1 cellular context compared by ENCODE assay signal in the genomic region with DNA sequence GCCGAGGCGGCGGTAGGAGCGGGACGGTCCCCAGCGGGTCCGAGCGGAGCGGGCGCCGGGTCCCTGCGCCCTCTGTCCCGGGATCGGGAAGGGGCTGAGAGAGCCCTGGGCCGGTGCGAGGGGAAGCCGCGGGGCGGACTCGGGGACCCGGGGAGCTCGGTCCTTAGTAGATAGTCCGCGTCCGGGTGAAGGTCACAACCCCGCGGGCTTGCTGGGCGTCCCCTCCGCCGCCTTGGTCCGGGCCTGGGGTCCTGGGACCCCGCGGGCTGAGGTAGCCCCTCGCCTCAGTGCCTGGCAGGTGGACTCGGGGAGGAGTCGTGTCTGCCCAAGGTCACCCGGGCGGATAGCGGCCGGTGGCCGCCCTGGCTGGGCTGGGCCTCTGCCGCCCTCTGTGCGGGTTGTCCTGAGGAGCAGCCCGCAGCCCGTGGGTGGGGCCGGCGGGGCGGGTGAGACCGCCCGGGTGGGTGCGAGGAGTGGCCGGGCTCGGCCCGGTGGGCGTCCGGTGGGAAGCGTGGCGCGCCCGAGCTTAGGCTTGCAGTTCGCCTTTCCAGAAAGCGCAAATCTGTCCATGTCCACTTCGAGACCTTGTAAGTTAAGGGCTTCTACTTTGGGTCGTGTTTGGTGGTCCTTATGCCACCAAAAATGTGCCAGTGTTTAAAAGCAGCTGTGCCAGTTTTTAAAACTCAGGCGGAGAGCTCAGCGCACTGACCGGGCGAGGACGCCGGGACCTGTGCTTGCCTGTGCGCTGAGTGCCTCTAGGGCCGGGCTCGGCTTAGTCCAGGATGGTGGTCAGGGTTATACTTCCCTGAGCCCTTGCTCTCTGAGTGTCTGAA.
TF ChIP-seq lines count a peak whose summit lies in the region.

No MANE protein-coding gene starts in this region.

TF ChIP-seq in HepG2, 621 proteins besides CTCF, POLR2A, EP300 and RAD21 (continued from another document and continues in another):
- TF ChIP-seq ZNF10 (CRISPR knock-in tag; IDR thresholded peaks at IDR 0.05; ENCODE audit: borderline replicate concordance, low read depth), result no peak
- TF ChIP-seq, protein P1, sequence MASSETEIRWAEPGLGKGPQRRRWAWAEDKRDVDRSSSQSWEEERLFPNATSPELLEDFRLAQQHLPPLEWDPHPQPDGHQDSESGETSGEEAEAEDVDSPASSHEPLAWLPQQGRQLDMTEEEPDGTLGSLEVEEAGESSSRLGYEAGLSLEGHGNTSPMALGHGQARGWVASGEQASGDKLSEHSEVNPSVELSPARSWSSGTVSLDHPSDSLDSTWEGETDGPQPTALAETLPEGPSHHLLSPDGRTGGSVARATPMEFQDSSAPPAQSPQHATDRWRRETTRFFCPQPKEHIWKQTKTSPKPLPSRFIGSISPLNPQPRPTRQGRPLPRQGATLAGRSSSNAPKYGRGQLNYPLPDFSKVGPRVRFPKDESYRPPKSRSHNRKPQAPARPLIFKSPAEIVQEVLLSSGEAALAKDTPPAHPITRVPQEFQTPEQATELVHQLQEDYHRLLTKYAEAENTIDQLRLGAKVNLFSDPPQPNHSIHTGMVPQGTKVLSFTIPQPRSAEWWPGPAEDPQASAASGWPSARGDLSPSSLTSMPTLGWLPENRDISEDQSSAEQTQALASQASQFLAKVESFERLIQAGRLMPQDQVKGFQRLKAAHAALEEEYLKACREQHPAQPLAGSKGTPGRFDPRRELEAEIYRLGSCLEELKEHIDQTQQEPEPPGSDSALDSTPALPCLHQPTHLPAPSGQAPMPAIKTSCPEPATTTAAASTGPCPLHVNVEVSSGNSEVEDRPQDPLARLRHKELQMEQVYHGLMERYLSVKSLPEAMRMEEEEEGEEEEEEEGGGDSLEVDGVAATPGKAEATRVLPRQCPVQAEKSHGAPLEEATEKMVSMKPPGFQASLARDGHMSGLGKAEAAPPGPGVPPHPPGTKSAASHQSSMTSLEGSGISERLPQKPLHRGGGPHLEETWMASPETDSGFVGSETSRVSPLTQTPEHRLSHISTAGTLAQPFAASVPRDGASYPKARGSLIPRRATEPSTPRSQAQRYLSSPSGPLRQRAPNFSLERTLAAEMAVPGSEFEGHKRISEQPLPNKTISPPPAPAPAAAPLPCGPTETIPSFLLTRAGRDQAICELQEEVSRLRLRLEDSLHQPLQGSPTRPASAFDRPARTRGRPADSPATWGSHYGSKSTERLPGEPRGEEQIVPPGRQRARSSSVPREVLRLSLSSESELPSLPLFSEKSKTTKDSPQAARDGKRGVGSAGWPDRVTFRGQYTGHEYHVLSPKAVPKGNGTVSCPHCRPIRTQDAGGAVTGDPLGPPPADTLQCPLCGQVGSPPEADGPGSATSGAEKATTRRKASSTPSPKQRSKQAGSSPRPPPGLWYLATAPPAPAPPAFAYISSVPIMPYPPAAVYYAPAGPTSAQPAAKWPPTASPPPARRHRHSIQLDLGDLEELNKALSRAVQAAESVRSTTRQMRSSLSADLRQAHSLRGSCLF (CRISPR knock-in tag; IDR thresholded peaks at IDR 0.05; ENCODE audit: borderline replicate concordance), result no peak
- no peak for TF ChIP-seq MAF1 (CRISPR knock-in tag; IDR thresholded peaks at IDR 0.05; ENCODE audit: borderline replicate concordance)
- no peak for TF ChIP-seq FOXK1 (CRISPR knock-in tag; IDR thresholded peaks at IDR 0.05; ENCODE audit: borderline replicate concordance, low read depth)
- TF ChIP-seq, protein P2, sequence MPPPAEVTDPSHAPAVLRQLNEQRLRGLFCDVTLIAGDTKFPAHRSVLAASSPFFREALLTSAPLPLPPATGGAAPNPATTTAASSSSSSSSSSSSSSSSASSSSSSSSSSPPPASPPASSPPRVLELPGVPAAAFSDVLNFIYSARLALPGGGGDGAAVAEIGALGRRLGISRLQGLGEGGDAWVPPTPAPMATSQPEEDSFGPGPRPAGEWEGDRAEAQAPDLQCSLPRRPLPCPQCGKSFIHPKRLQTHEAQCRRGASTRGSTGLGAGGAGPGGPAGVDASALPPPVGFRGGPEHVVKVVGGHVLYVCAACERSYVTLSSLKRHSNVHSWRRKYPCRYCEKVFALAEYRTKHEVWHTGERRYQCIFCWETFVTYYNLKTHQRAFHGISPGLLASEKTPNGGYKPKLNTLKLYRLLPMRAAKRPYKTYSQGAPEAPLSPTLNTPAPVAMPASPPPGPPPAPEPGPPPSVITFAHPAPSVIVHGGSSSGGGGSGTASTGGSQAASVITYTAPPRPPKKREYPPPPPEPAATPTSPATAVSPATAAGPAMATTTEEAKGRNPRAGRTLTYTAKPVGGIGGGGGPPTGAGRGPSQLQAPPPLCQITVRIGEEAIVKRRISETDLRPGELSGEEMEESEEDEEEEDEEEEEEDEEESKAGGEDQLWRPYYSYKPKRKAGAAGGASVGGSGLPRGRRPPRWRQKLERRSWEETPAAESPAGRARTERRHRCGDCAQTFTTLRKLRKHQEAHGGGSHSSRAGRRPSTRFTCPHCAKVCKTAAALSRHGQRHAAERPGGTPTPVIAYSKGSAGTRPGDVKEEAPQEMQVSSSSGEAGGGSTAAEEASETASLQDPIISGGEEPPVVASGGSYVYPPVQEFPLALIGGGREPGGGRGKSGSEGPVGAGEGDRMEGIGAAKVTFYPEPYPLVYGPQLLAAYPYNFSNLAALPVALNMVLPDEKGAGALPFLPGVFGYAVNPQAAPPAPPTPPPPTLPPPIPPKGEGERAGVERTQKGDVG (CRISPR knock-in tag; IDR thresholded peaks at IDR 0.05; ENCODE audit: borderline replicate concordance), result no peak
- no peak for TF ChIP-seq ZNF589 (CRISPR knock-in tag; conservative IDR thresholded peaks at IDR 0.05)
- no peak for TF ChIP-seq FOXO1 (CRISPR knock-in tag; IDR thresholded peaks at IDR 0.05)
- TF ChIP-seq, protein P3, sequence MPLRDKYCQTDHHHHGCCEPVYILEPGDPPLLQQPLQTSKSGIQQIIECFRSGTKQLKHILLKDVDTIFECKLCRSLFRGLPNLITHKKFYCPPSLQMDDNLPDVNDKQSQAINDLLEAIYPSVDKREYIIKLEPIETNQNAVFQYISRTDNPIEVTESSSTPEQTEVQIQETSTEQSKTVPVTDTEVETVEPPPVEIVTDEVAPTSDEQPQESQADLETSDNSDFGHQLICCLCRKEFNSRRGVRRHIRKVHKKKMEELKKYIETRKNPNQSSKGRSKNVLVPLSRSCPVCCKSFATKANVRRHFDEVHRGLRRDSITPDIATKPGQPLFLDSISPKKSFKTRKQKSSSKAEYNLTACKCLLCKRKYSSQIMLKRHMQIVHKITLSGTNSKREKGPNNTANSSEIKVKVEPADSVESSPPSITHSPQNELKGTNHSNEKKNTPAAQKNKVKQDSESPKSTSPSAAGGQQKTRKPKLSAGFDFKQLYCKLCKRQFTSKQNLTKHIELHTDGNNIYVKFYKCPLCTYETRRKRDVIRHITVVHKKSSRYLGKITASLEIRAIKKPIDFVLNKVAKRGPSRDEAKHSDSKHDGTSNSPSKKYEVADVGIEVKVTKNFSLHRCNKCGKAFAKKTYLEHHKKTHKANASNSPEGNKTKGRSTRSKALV (CRISPR knock-in tag; IDR thresholded peaks at IDR 0.05), result 0 out of 2 replicates have a peak, but pooled peaks have one; percentile 64
- TF ChIP-seq, protein P4, sequence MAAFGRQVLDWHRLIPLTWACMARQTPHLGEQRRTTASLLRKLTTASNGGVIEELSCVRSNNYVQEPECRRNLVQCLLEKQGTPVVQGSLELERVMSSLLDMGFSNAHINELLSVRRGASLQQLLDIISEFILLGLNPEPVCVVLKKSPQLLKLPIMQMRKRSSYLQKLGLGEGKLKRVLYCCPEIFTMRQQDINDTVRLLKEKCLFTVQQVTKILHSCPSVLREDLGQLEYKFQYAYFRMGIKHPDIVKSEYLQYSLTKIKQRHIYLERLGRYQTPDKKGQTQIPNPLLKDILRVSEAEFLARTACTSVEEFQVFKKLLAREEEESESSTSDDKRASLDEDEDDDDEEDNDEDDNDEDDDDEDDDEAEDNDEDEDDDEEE (CRISPR knock-in tag; IDR thresholded peaks at IDR 0.05), result no peak
- no peak for TF ChIP-seq KDM6A (CRISPR knock-in tag; IDR thresholded peaks at IDR 0.05; ENCODE audit: low read depth)
- no peak for TF ChIP-seq BRD4 (CRISPR knock-in tag; IDR thresholded peaks at IDR 0.05)
- TF ChIP-seq TAF1 (CRISPR knock-in tag; IDR thresholded peaks at IDR 0.05), result no peak
- TF ChIP-seq ZNF501 (CRISPR knock-in tag; IDR thresholded peaks at IDR 0.05), result peak; percentile 41; the same call in 1 of the 2 replicates
- TF ChIP-seq CCAR2 (optimal IDR thresholded peaks at IDR 0.05; ENCODE audit: low read depth, low read length), result no peak
- TF ChIP-seq, protein P5, sequence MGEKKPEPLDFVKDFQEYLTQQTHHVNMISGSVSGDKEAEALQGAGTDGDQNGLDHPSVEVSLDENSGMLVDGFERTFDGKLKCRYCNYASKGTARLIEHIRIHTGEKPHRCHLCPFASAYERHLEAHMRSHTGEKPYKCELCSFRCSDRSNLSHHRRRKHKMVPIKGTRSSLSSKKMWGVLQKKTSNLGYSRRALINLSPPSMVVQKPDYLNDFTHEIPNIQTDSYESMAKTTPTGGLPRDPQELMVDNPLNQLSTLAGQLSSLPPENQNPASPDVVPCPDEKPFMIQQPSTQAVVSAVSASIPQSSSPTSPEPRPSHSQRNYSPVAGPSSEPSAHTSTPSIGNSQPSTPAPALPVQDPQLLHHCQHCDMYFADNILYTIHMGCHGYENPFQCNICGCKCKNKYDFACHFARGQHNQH (CRISPR knock-in tag; IDR thresholded peaks at IDR 0.05), result no peak
- no peak for TF ChIP-seq ZNF264 (CRISPR knock-in tag; IDR thresholded peaks at IDR 0.05)
- TF ChIP-seq ZNF296 (CRISPR knock-in tag; conservative IDR thresholded peaks at IDR 0.05), result no peak
- no peak; the same call in 1 of the 2 replicates for TF ChIP-seq ZFY (CRISPR knock-in tag; IDR thresholded peaks at IDR 0.05)
- no peak for TF ChIP-seq BORCS8-MEF2B (CRISPR knock-in tag; IDR thresholded peaks at IDR 0.05)
- TF ChIP-seq NR1H2 (CRISPR knock-in tag; IDR thresholded peaks at IDR 0.05; ENCODE audit: borderline replicate concordance, low read depth), result no peak
- TF ChIP-seq, protein P6, sequence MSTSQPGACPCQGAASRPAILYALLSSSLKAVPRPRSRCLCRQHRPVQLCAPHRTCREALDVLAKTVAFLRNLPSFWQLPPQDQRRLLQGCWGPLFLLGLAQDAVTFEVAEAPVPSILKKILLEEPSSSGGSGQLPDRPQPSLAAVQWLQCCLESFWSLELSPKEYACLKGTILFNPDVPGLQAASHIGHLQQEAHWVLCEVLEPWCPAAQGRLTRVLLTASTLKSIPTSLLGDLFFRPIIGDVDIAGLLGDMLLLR (CRISPR knock-in tag; IDR thresholded peaks at IDR 0.05), result no peak
- no peak for TF ChIP-seq GPN1 (CRISPR knock-in tag; IDR thresholded peaks at IDR 0.05; ENCODE audit: borderline replicate concordance)
- TF ChIP-seq ZNF761 (CRISPR knock-in tag; conservative IDR thresholded peaks at IDR 0.05), result no peak
- no peak for TF ChIP-seq ZIK1 (CRISPR knock-in tag; IDR thresholded peaks at IDR 0.05; ENCODE audit: borderline replicate concordance, low read depth)
- TF ChIP-seq ZSCAN30 (CRISPR knock-in tag; IDR thresholded peaks at IDR 0.05), result no peak
- no peak for TF ChIP-seq CHCHD3 (CRISPR knock-in tag; IDR thresholded peaks at IDR 0.05)
- TF ChIP-seq FOXA3 (CRISPR knock-in tag; IDR thresholded peaks at IDR 0.05), result no peak
- peak; percentile 72 for TF ChIP-seq ZFX (CRISPR knock-in tag; IDR thresholded peaks at IDR 0.05; ENCODE audit: low read depth)
- TF ChIP-seq SMARCE1 (IDR thresholded peaks at IDR 0.05; ENCODE audit: borderline replicate concordance), result no peak
- TF ChIP-seq, protein P7, sequence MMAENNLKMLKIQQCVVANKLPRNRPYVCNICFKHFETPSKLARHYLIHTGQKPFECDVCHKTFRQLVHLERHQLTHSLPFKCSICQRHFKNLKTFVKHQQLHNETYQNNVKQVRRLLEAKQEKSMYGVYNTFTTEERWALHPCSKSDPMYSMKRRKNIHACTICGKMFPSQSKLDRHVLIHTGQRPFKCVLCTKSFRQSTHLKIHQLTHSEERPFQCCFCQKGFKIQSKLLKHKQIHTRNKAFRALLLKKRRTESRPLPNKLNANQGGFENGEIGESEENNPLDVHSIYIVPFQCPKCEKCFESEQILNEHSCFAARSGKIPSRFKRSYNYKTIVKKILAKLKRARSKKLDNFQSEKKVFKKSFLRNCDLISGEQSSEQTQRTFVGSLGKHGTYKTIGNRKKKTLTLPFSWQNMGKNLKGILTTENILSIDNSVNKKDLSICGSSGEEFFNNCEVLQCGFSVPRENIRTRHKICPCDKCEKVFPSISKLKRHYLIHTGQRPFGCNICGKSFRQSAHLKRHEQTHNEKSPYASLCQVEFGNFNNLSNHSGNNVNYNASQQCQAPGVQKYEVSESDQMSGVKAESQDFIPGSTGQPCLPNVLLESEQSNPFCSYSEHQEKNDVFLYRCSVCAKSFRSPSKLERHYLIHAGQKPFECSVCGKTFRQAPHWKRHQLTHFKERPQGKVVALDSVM (CRISPR knock-in tag; IDR thresholded peaks at IDR 0.05), result no peak
- TF ChIP-seq, protein P8, sequence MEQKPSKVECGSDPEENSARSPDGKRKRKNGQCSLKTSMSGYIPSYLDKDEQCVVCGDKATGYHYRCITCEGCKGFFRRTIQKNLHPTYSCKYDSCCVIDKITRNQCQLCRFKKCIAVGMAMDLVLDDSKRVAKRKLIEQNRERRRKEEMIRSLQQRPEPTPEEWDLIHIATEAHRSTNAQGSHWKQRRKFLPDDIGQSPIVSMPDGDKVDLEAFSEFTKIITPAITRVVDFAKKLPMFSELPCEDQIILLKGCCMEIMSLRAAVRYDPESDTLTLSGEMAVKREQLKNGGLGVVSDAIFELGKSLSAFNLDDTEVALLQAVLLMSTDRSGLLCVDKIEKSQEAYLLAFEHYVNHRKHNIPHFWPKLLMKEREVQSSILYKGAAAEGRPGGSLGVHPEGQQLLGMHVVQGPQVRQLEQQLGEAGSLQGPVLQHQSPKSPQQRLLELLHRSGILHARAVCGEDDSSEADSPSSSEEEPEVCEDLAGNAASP (CRISPR knock-in tag; IDR thresholded peaks at IDR 0.05; ENCODE audit: borderline replicate concordance), result no peak
- no peak for TF ChIP-seq SP1 (IDR thresholded peaks at IDR 0.05)
- TF ChIP-seq SP1 (CRISPR knock-in tag; IDR thresholded peaks at IDR 0.05), result no peak
- no peak for TF ChIP-seq ZNF124 (CRISPR knock-in tag; IDR thresholded peaks at IDR 0.05)
- TF ChIP-seq ZNF768 (CRISPR knock-in tag; IDR thresholded peaks at IDR 0.05), result no peak
- TF ChIP-seq ZNF558 (CRISPR knock-in tag; IDR thresholded peaks at IDR 0.05; ENCODE audit: borderline replicate concordance), result peak; percentile 39; the same call in 1 of the 2 replicates
- TF ChIP-seq HCFC1 (IDR thresholded peaks at IDR 0.05; ENCODE audit: low read depth, low read length), result no peak
- TF ChIP-seq SMYD3 (CRISPR knock-in tag; IDR thresholded peaks at IDR 0.05), result no peak
- TF ChIP-seq, protein P9, sequence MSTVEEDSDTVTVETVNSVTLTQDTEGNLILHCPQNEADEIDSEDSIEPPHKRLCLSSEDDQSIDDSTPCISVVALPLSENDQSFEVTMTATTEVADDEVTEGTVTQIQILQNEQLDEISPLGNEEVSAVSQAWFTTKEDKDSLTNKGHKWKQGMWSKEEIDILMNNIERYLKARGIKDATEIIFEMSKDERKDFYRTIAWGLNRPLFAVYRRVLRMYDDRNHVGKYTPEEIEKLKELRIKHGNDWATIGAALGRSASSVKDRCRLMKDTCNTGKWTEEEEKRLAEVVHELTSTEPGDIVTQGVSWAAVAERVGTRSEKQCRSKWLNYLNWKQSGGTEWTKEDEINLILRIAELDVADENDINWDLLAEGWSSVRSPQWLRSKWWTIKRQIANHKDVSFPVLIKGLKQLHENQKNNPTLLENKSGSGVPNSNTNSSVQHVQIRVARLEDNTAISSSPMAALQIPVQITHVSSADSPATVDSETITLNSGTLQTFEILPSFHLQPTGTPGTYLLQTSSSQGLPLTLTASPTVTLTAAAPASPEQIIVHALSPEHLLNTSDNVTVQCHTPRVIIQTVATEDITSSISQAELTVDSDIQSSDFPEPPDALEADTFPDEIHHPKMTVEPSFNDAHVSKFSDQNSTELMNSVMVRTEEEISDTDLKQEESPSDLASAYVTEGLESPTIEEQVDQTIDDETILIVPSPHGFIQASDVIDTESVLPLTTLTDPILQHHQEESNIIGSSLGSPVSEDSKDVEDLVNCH (CRISPR knock-in tag; IDR thresholded peaks at IDR 0.05), result no peak
- no peak for TF ChIP-seq PAWR (CRISPR knock-in tag; IDR thresholded peaks at IDR 0.05; ENCODE audit: borderline replicate concordance)
- TF ChIP-seq NFRKB (IDR thresholded peaks at IDR 0.05), result no peak
- peak; percentile 43; the same call in 1 of the 2 replicates for TF ChIP-seq HOXA5 (CRISPR knock-in tag; IDR thresholded peaks at IDR 0.05)
